In genomic region chr7:140021603-140022002, GRCh38 we compare ENCODE assay signal across 1 cellular context.
TF ChIP-seq lines count a peak whose summit lies in the region.

No MANE protein-coding gene starts in this region.

TF ChIP-seq in H1, 55 proteins besides CTCF, POLR2A, EP300 and RAD21:
- TF ChIP-seq EZH2 (IDR thresholded peaks at IDR 0.05; ENCODE audit: low read depth, low read length, severe bottlenecking) = no peak
- TF ChIP-seq SUZ12 (IDR thresholded peaks at IDR 0.05; ENCODE audit: low read length) = no peak
- no peak for TF ChIP-seq NANOG (IDR thresholded peaks at IDR 0.05; ENCODE audit: insufficient read depth, low read depth, low read length, poor library complexity, severe bottlenecking)
- TF ChIP-seq CHD2 (IDR thresholded peaks at IDR 0.05; ENCODE audit: low read length) = no peak
- no peak for TF ChIP-seq KDM1A (IDR thresholded peaks at IDR 0.05; ENCODE audit: borderline replicate concordance, low read length)
